In genomic region chr15:22956257-22956979, GRCh38 we compare ENCODE assay signal across 15 cellular contexts. TPM values are rescaled to one million over a fixed set of nuclear protein-coding genes. Genes with fewer than 3 reads are reported as not detected.
DNase-seq lines count a peak whose midpoint lies in the region; ATAC-seq and TF ChIP-seq lines count a peak whose summit lies in the region.
"Had no signal": no experiment of that assay in that cellular context is flagged by ENCODE, and none has a peak within 500 bp of the region (broad histone marks: within the 10 kb centered on the region; RNA-seq: fewer than 3 reads in every experiment).

No MANE protein-coding gene starts in this region.

- no peak overlapping the region for H3K4me3 Mint-ChIP-seq in osteocyte (ENCODE audit: unreplicated experiment)
- H3K4me3 Mint-ChIP-seq: activated CD4-positive, alpha-beta T cell treated with anti-CD3 and anti-CD28 coated beads, Interleukin-2, amount 10 ng/mL, durations not matched to agents 24 days and 14 days; immature natural killer cell; natural killer cell treated with Interleukin-12 subunit alpha and Interleukin-12 subunit beta and Interleukin-15 and Interleukin-18, amount 100 ng/mL, for 72 hours had no signal

- no peaks in the 10 kb centered on the region for H3K36me3 ChIP-seq in BLaER1
- H3K36me3 ChIP-seq: breast epithelium, esophagus squamous epithelium had no signal

- TF ChIP-seq CTCF in osteocyte (IDR thresholded peaks at IDR 0.05), result no peak

- H3K9me3 ChIP-seq in BLaER1, result no peaks in the 10 kb centered on the region
- H3K9me3 ChIP-seq: breast epithelium, esophagus squamous epithelium had no signal

- H3K9ac ChIP-seq in BLaER1, result peak overlapping the region; percentile 77

- peaks cover 49% of the 10 kb centered on the region for H3K4me1 Mint-ChIP-seq in osteocyte (ENCODE audit: unreplicated experiment)
- H3K4me1 Mint-ChIP-seq: immature natural killer cell had no signal

- peak overlapping the region; percentile 47 for H3K27ac Mint-ChIP-seq in osteocyte (ENCODE audit: unreplicated experiment)
- H3K27ac Mint-ChIP-seq: activated CD4-positive, alpha-beta T cell treated with anti-CD3 and anti-CD28 coated beads, Interleukin-2, amount 10 ng/mL, durations not matched to agents 24 days and 14 days; immature natural killer cell; natural killer cell treated with Interleukin-12 subunit alpha and Interleukin-12 subunit beta and Interleukin-15 and Interleukin-18, amount 100 ng/mL, for 72 hours had no signal

- no peaks in the 10 kb centered on the region for H3K27me3 Mint-ChIP-seq in osteocyte (ENCODE audit: unreplicated experiment)
- H3K27me3 Mint-ChIP-seq: activated CD4-positive, alpha-beta T cell treated with anti-CD3 and anti-CD28 coated beads, Interleukin-2, amount 10 ng/mL, durations not matched to agents 24 days and 14 days; natural killer cell treated with Interleukin-12 subunit alpha and Interleukin-12 subunit beta and Interleukin-15 and Interleukin-18, amount 100 ng/mL, for 72 hours had no signal

- no peaks in the 10 kb centered on the region for H3K27me3 ChIP-seq in BLaER1
- H3K27me3 ChIP-seq: breast epithelium, esophagus squamous epithelium had no signal

- no peaks in the 10 kb centered on the region for H3K9me3 Mint-ChIP-seq in osteocyte (ENCODE audit: unreplicated experiment)
- H3K9me3 Mint-ChIP-seq: activated CD4-positive, alpha-beta T cell treated with anti-CD3 and anti-CD28 coated beads, Interleukin-2, amount 10 ng/mL, durations not matched to agents 24 days and 14 days; immature natural killer cell; natural killer cell treated with Interleukin-12 subunit alpha and Interleukin-12 subunit beta and Interleukin-15 and Interleukin-18, amount 100 ng/mL, for 72 hours had no signal

- no peaks in the 10 kb centered on the region for H3K36me3 Mint-ChIP-seq in osteocyte (ENCODE audit: unreplicated experiment)
- H3K36me3 Mint-ChIP-seq: immature natural killer cell; natural killer cell treated with Interleukin-12 subunit alpha and Interleukin-12 subunit beta and Interleukin-15 and Interleukin-18, amount 100 ng/mL, for 72 hours had no signal

- H3K27ac ChIP-seq in BLaER1, result peak overlapping the region; percentile 91

- H3K4me2 ChIP-seq in BLaER1, result peak overlapping the region; percentile 98

- peaks cover 100% of the 10 kb centered on the region for H3K4me1 ChIP-seq in BLaER1

- ATAC-seq in Right ventricle myocardium superior (ENCODE audit: poor library complexity), result peak; percentile 28
- no peak for ATAC-seq in HG03378 (IDR thresholded peaks at IDR 0.05; ENCODE audit: unreplicated experiment)
- ATAC-seq: natural killer cell treated with Interleukin-12 subunit alpha and Interleukin-12 subunit beta and Interleukin-15 and Interleukin-18, amount 100 ng/mL, for 72 hours had no signal

- DNase-seq in astrocyte of the hippocampus (ENCODE audit: low read depth, low spot score) (peak; percentile 43), Right ventricle myocardium superior (no peak), osteocyte (ENCODE audit: extremely low spot score, unreplicated experiment) (no peak), kidney glomerular epithelial cell (lab: John Stamatoyannopoulos, UW) (no peak), NCI-H1436 treated with DMSO at 0.1 percent for 48 hours (lab: John Stamatoyannopoulos, UW) (no peak), HUDEP-2 (lab: John Stamatoyannopoulos, UW; ENCODE audit: unreplicated experiment in 76 of 76) (no peak)
- DNase-seq: activated CD4-positive, alpha-beta T cell treated with anti-CD3 and anti-CD28 coated beads, Interleukin-2, amount 10 ng/mL, durations not matched to agents 24 days and 14 days; DMS153; esophagus squamous epithelium; immature natural killer cell; NCI-H2171 had no signal

- H3K4me3 ChIP-seq in BLaER1, result peak overlapping the region; percentile 44
- H3K4me3 ChIP-seq: breast epithelium, esophagus squamous epithelium had no signal

- intact Hi-C loops in Right ventricle myocardium superior (cut with DNase I), result no loop called here

- H4K20me1 ChIP-seq in BLaER1, result peaks cover 59% of the 10 kb centered on the region

RNA-seq across cellular contexts. Expression of gene CYFIP1, which starts 23.8 kb away (rescaled TPM):
- total RNA-seq in Right ventricle myocardium superior (28.8 TPM), osteocyte (118 TPM in 2 replicates)
